ENCODE assay signal across 1 cellular context in genomic region chr19:42244452-42245220, GRCh38.
A peak's percentile ranks its signal among the peaks of the same experiment; 100 is the strongest.
TF ChIP-seq lines count a peak whose summit lies in the region.

No MANE protein-coding gene starts in this region.

TF ChIP-seq in GM12878, 131 proteins besides CTCF, POLR2A, EP300 and RAD21 (continues in another document):
- TF ChIP-seq CHD2 (IDR thresholded peaks at IDR 0.05; ENCODE audit: borderline replicate concordance, low read depth, low read length) (peak; percentile 95), GABPA (IDR thresholded peaks at IDR 0.05; ENCODE audit: low read depth) (peak; percentile 94), TCF12 (IDR thresholded peaks at IDR 0.05; ENCODE audit: low read depth, low read length) (peak; percentile 48; the same call in 1 of the 2 replicates), ATF3 (IDR thresholded peaks at IDR 0.05; ENCODE audit: borderline replicate concordance, extremely low read depth, low read depth, low read length) (peak; percentile 95), FOXM1 (IDR thresholded peaks at IDR 0.05; ENCODE audit: low read depth, low read length) (no peak; the same call in 1 of the 2 replicates), SP1 (IDR thresholded peaks at IDR 0.05; ENCODE audit: low read depth, low read length) (peak; percentile 9), ESRRA (IDR thresholded peaks at IDR 0.05; ENCODE audit: low read length) (no peak; the same call in 1 of the 2 replicates), BMI1 (IDR thresholded peaks at IDR 0.05; ENCODE audit: borderline replicate concordance) (no peak), E2F4 (IDR thresholded peaks at IDR 0.05; ENCODE audit: low read depth, low read length) (no peak), MEF2A (IDR thresholded peaks at IDR 0.05; ENCODE audit: insufficient read depth, low read depth, low read length) (0 out of 2 replicates have a peak, but pooled peaks have one; percentile 8), NR2C2 (IDR thresholded peaks at IDR 0.05; ENCODE audit: borderline replicate concordance, control insufficient read depth, insufficient read length, low read depth) (no peak), BACH1 (IDR thresholded peaks at IDR 0.05; ENCODE audit: borderline replicate concordance) (no peak), NR2C1 (IDR thresholded peaks at IDR 0.05) (peak; percentile 96), SMARCA5 (IDR thresholded peaks at IDR 0.05) (peak; percentile 40; the same call in 1 of the 2 replicates), MTA2 (IDR thresholded peaks at IDR 0.05; ENCODE audit: low read depth) (peak; percentile 77), RCOR1 (conservative IDR thresholded peaks at IDR 0.05; ENCODE audit: low read depth, low read length) (0 out of 2 replicates have a peak, but pooled peaks have one; percentile 53), ZNF592 (IDR thresholded peaks at IDR 0.05) (no peak), TCF3 (IDR thresholded peaks at IDR 0.05; ENCODE audit: borderline replicate concordance, insufficient read depth, low read depth, low read length) (peak; percentile 64; the same call in 1 of the 2 replicates), MEF2B (IDR thresholded peaks at IDR 0.05; ENCODE audit: partially characterized antibody, poor library complexity, severe bottlenecking) (peak; percentile 77), E4F1 (IDR thresholded peaks at IDR 0.05; ENCODE audit: borderline replicate concordance, partially characterized antibody) (peak; percentile 86), MXI1 (IDR thresholded peaks at IDR 0.05; ENCODE audit: low read depth, low read length) (peak; percentile 83), RAD51 (IDR thresholded peaks at IDR 0.05) (peak; percentile 98), JUND (IDR thresholded peaks at IDR 0.05; ENCODE audit: low read depth, low read length) (no peak), MYC (IDR thresholded peaks at IDR 0.05; ENCODE audit: insufficient read depth, insufficient read length, insufficient replicate concordance, low read length, severe bottlenecking) (no peak), MAX (IDR thresholded peaks at IDR 0.05; ENCODE audit: low read depth, low read length) (peak; percentile 81; the same call in 1 of the 2 replicates), CREB1 (IDR thresholded peaks at IDR 0.05; ENCODE audit: low read depth) (peak; percentile 94), ZBED1 (IDR thresholded peaks at IDR 0.05; ENCODE audit: borderline replicate concordance) (no peak), NRF1 (conservative IDR thresholded peaks at IDR 0.05; ENCODE audit: low read depth, low read length) (no peak), KAT2A (conservative IDR thresholded peaks at IDR 0.05; ENCODE audit: control insufficient read depth, low read depth, low read length) (no peak), KLF5 (IDR thresholded peaks at IDR 0.05; ENCODE audit: partially characterized antibody) (peak; percentile 76), ZNF622 (IDR thresholded peaks at IDR 0.05) (no peak)
- TF ChIP-seq, protein P1, sequence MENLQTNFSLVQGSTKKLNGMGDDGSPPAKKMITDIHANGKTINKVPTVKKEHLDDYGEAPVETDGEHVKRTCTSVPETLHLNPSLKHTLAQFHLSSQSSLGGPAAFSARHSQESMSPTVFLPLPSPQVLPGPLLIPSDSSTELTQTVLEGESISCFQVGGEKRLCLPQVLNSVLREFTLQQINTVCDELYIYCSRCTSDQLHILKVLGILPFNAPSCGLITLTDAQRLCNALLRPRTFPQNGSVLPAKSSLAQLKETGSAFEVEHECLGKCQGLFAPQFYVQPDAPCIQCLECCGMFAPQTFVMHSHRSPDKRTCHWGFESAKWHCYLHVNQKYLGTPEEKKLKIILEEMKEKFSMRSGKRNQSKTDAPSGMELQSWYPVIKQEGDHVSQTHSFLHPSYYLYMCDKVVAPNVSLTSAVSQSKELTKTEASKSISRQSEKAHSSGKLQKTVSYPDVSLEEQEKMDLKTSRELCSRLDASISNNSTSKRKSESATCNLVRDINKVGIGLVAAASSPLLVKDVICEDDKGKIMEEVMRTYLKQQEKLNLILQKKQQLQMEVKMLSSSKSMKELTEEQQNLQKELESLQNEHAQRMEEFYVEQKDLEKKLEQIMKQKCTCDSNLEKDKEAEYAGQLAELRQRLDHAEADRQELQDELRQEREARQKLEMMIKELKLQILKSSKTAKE (IDR thresholded peaks at IDR 0.05; ENCODE audit: low read depth, poor library complexity, severe bottlenecking): no peak
- TF ChIP-seq, protein P2, sequence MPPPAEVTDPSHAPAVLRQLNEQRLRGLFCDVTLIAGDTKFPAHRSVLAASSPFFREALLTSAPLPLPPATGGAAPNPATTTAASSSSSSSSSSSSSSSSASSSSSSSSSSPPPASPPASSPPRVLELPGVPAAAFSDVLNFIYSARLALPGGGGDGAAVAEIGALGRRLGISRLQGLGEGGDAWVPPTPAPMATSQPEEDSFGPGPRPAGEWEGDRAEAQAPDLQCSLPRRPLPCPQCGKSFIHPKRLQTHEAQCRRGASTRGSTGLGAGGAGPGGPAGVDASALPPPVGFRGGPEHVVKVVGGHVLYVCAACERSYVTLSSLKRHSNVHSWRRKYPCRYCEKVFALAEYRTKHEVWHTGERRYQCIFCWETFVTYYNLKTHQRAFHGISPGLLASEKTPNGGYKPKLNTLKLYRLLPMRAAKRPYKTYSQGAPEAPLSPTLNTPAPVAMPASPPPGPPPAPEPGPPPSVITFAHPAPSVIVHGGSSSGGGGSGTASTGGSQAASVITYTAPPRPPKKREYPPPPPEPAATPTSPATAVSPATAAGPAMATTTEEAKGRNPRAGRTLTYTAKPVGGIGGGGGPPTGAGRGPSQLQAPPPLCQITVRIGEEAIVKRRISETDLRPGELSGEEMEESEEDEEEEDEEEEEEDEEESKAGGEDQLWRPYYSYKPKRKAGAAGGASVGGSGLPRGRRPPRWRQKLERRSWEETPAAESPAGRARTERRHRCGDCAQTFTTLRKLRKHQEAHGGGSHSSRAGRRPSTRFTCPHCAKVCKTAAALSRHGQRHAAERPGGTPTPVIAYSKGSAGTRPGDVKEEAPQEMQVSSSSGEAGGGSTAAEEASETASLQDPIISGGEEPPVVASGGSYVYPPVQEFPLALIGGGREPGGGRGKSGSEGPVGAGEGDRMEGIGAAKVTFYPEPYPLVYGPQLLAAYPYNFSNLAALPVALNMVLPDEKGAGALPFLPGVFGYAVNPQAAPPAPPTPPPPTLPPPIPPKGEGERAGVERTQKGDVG (CRISPR knock-in tag; IDR thresholded peaks at IDR 0.05): no peak
- TF ChIP-seq, protein P3, sequence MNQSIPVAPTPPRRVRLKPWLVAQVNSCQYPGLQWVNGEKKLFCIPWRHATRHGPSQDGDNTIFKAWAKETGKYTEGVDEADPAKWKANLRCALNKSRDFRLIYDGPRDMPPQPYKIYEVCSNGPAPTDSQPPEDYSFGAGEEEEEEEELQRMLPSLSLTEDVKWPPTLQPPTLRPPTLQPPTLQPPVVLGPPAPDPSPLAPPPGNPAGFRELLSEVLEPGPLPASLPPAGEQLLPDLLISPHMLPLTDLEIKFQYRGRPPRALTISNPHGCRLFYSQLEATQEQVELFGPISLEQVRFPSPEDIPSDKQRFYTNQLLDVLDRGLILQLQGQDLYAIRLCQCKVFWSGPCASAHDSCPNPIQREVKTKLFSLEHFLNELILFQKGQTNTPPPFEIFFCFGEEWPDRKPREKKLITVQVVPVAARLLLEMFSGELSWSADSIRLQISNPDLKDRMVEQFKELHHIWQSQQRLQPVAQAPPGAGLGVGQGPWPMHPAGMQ (IDR thresholded peaks at IDR 0.05; ENCODE audit: borderline replicate concordance): no peak
- TF ChIP-seq, protein P4, sequence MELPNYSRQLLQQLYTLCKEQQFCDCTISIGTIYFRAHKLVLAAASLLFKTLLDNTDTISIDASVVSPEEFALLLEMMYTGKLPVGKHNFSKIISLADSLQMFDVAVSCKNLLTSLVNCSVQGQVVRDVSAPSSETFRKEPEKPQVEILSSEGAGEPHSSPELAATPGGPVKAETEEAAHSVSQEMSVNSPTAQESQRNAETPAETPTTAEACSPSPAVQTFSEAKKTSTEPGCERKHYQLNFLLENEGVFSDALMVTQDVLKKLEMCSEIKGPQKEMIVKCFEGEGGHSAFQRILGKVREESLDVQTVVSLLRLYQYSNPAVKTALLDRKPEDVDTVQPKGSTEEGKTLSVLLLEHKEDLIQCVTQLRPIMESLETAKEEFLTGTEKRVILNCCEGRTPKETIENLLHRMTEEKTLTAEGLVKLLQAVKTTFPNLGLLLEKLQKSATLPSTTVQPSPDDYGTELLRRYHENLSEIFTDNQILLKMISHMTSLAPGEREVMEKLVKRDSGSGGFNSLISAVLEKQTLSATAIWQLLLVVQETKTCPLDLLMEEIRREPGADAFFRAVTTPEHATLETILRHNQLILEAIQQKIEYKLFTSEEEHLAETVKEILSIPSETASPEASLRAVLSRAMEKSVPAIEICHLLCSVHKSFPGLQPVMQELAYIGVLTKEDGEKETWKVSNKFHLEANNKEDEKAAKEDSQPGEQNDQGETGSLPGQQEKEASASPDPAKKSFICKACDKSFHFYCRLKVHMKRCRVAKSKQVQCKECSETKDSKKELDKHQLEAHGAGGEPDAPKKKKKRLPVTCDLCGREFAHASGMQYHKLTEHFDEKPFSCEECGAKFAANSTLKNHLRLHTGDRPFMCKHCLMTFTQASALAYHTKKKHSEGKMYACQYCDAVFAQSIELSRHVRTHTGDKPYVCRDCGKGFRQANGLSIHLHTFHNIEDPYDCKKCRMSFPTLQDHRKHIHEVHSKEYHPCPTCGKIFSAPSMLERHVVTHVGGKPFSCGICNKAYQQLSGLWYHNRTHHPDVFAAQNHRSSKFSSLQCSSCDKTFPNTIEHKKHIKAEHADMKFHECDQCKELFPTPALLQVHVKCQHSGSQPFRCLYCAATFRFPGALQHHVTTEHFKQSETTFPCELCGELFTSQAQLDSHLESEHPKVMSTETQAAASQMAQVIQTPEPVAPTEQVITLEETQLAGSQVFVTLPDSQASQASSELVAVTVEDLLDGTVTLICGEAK (IDR thresholded peaks at IDR 0.05; ENCODE audit: borderline replicate concordance): peak; percentile 97
- TF ChIP-seq, protein P5, sequence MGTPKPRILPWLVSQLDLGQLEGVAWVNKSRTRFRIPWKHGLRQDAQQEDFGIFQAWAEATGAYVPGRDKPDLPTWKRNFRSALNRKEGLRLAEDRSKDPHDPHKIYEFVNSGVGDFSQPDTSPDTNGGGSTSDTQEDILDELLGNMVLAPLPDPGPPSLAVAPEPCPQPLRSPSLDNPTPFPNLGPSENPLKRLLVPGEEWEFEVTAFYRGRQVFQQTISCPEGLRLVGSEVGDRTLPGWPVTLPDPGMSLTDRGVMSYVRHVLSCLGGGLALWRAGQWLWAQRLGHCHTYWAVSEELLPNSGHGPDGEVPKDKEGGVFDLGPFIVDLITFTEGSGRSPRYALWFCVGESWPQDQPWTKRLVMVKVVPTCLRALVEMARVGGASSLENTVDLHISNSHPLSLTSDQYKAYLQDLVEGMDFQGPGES (IDR thresholded peaks at IDR 0.05): no peak
